In the genomic region with DNA sequence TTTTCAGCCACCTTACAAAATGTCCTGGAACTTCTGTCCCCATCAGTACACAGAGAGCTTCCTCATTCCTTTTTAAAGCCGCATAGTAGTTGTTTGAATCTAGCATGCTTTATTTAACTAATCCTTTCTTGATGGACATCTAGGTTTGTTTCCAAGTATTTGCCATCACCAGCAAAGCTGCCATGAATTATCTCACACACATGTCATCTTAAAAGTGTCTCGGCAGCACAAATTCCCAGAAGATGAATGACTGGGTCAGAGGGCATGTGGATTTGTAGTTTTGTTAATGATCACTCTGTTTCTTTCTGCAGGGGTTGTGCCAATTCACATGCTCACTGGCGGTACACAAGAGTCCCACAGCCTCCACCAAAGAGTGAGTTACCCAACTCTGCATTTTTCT, we compare ENCODE assay signal across 1 cellular context.
TF ChIP-seq lines count a peak whose summit lies in the region.

No MANE protein-coding gene starts in this region.

TF ChIP-seq in K562, 482 proteins besides CTCF, POLR2A, EP300 and RAD21 (continued from another document):
- TF ChIP-seq, protein P1, sequence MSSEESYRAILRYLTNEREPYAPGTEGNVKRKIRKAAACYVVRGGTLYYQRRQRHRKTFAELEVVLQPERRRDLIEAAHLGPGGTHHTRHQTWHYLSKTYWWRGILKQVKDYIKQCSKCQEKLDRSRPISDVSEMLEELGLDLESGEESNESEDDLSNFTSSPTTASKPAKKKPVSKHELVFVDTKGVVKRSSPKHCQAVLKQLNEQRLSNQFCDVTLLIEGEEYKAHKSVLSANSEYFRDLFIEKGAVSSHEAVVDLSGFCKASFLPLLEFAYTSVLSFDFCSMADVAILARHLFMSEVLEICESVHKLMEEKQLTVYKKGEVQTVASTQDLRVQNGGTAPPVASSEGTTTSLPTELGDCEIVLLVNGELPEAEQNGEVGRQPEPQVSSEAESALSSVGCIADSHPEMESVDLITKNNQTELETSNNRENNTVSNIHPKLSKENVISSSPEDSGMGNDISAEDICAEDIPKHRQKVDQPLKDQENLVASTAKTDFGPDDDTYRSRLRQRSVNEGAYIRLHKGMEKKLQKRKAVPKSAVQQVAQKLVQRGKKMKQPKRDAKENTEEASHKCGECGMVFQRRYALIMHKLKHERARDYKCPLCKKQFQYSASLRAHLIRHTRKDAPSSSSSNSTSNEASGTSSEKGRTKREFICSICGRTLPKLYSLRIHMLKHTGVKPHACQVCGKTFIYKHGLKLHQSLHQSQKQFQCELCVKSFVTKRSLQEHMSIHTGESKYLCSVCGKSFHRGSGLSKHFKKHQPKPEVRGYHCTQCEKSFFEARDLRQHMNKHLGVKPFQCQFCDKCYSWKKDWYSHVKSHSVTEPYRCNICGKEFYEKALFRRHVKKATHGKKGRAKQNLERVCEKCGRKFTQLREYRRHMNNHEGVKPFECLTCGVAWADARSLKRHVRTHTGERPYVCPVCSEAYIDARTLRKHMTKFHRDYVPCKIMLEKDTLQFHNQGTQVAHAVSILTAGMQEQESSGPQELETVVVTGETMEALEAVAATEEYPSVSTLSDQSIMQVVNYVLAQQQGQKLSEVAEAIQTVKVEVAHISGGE (CRISPR knock-in tag; IDR thresholded peaks at IDR 0.05), result no peak
- TF ChIP-seq, protein P2, sequence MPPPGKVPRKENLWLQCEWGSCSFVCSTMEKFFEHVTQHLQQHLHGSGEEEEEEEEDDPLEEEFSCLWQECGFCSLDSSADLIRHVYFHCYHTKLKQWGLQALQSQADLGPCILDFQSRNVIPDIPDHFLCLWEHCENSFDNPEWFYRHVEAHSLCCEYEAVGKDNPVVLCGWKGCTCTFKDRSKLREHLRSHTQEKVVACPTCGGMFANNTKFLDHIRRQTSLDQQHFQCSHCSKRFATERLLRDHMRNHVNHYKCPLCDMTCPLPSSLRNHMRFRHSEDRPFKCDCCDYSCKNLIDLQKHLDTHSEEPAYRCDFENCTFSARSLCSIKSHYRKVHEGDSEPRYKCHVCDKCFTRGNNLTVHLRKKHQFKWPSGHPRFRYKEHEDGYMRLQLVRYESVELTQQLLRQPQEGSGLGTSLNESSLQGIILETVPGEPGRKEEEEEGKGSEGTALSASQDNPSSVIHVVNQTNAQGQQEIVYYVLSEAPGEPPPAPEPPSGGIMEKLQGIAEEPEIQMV (tag; conservative IDR thresholded peaks at IDR 0.05; ENCODE audit: low read depth), result no peak
- TF ChIP-seq MEIS2 (IDR thresholded peaks at IDR 0.05; ENCODE audit: partially characterized antibody) (peak; percentile 58), L3MBTL2 (IDR thresholded peaks at IDR 0.05) (no peak), KLF13 (tag; IDR thresholded peaks at IDR 0.05; ENCODE audit: borderline replicate concordance, low read depth) (no peak)
- TF ChIP-seq, protein P3, sequence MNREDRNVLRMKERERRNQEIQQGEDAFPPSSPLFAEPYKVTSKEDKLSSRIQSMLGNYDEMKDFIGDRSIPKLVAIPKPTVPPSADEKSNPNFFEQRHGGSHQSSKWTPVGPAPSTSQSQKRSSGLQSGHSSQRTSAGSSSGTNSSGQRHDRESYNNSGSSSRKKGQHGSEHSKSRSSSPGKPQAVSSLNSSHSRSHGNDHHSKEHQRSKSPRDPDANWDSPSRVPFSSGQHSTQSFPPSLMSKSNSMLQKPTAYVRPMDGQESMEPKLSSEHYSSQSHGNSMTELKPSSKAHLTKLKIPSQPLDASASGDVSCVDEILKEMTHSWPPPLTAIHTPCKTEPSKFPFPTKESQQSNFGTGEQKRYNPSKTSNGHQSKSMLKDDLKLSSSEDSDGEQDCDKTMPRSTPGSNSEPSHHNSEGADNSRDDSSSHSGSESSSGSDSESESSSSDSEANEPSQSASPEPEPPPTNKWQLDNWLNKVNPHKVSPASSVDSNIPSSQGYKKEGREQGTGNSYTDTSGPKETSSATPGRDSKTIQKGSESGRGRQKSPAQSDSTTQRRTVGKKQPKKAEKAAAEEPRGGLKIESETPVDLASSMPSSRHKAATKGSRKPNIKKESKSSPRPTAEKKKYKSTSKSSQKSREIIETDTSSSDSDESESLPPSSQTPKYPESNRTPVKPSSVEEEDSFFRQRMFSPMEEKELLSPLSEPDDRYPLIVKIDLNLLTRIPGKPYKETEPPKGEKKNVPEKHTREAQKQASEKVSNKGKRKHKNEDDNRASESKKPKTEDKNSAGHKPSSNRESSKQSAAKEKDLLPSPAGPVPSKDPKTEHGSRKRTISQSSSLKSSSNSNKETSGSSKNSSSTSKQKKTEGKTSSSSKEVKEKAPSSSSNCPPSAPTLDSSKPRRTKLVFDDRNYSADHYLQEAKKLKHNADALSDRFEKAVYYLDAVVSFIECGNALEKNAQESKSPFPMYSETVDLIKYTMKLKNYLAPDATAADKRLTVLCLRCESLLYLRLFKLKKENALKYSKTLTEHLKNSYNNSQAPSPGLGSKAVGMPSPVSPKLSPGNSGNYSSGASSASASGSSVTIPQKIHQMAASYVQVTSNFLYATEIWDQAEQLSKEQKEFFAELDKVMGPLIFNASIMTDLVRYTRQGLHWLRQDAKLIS (CRISPR knock-in tag; IDR thresholded peaks at IDR 0.05), result no peak
TF ChIP-seq in K562: peak in this region for 4.
